In genomic region chrX:8815460-8816065, GRCh38 we compare ENCODE assay signal across 8 cellular contexts. TPM values are rescaled to one million over a fixed set of nuclear protein-coding genes. Genes with fewer than 3 reads are reported as not detected.
DNase-seq lines count a peak whose midpoint lies in the region; ATAC-seq and TF ChIP-seq lines count a peak whose summit lies in the region.

No MANE protein-coding gene starts in this region.

- no peak overlapping the region for H3K27ac ChIP-seq in CD4-positive, alpha-beta T cell (ENCODE audit: low read depth, low read length)
- no peak overlapping the region for H3K27ac ChIP-seq in SK-N-SH (ENCODE audit: low read depth in 2 of 2, low read length in 1 of 2)

- H3K4me3 Mint-ChIP-seq in CD4-positive, alpha-beta T cell = no peak overlapping the region

- intact Hi-C loops in CD4-positive, alpha-beta T cell (cut with DNase I, micrococcal nuclease) = loop anchor here (1.0 to 10.0 kb wide), 5 partner anchors 71 to 1309 kb away; no protein-coding TSS in a partner anchor

- H3K27ac Mint-ChIP-seq in CD4-positive, alpha-beta T cell = no peak overlapping the region

- H3K36me3 ChIP-seq in SK-N-SH (replicated peaks in 1 of 2; ENCODE audit: control insufficient read depth in 1 of 2, insufficient read depth in 2 of 2, low read length in 1 of 2) = no peaks in the 10 kb centered on the region

- H3K4me1 ChIP-seq in SK-N-SH (ENCODE audit: control insufficient read depth in 1 of 2, insufficient read depth in 2 of 2, low read depth in 1 of 2, low read length in 1 of 2) = no peaks in the 10 kb centered on the region

- in situ Hi-C loops in GM13977 (cut with MboI; ENCODE audit: low pct_unique_long_range_greater_than_20kb, low sequenced_read_pairs, unreplicated experiment) = no loop called here

- TF ChIP-seq EP300 in SK-N-SH (IDR thresholded peaks at IDR 0.05; ENCODE audit: borderline replicate concordance in 1 of 2, low read depth in 1 of 2, low read length in 1 of 2) = no peak

- H3F3A ChIP-seq in SK-N-SH (replicated peaks; ENCODE audit: insufficient read depth) = no peaks in the 10 kb centered on the region

- no peak overlapping the region for H3K4me2 ChIP-seq in SK-N-SH

- POLR2A ChIA-PET in CD4-positive, alpha-beta T cell (lab: Charles Lee) = no interaction called here
- POLR2A ChIA-PET in SK-N-SH (lab: Yijun Ruan, JAX) = no interaction called here

- no peaks in the 10 kb centered on the region for H3K4me1 Mint-ChIP-seq in CD4-positive, alpha-beta T cell (ENCODE audit: low read depth)

- CTCF ChIA-PET in CD4-positive, alpha-beta T cell (lab: Charles Lee) = no interaction called here
- CTCF ChIA-PET in SK-N-SH (lab: Yijun Ruan, JAX) = interaction anchor here (0.7 to 1.6 kb wide), 14 partner anchors 10 to 1304 kb away, joined by 3 to 7 read pairs (median 3); no protein-coding TSS in a partner anchor

- peak in 1 of 10 experiments; percentile 5 for DNase-seq in CD4-positive, alpha-beta T cell
- DNase-seq in GM13977 (ENCODE audit: low spot score) = peak; percentile 51
- DNase-seq in LHCN-M2 (ENCODE audit: low read depth) = peak; percentile 23
- DNase-seq in SK-N-SH = peak; percentile 58
- peak; percentile 39 for DNase-seq in fibroblast of the aortic adventitia (ENCODE audit: low read depth)
- peak; percentile 4 for DNase-seq in pulmonary artery endothelial cell (ENCODE audit: low read depth, low spot score)

- H2AFZ ChIP-seq in SK-N-SH (ENCODE audit: low read depth) = no peak overlapping the region

- no peaks in the 10 kb centered on the region for H4K20me1 ChIP-seq in SK-N-SH (ENCODE audit: insufficient read depth)

- no peaks in the 10 kb centered on the region for H3K27me3 ChIP-seq in CD4-positive, alpha-beta T cell (ENCODE audit: control insufficient read depth, insufficient read depth, low read length)
- no peaks in the 10 kb centered on the region; the same call in 1 of the 2 replicates for H3K27me3 ChIP-seq in SK-N-SH (ENCODE audit: insufficient read depth)

- H3K9me2 ChIP-seq in SK-N-SH = no peaks in the 10 kb centered on the region

- peaks cover 5% of the 10 kb centered on the region for H3K27me3 Mint-ChIP-seq in CD4-positive, alpha-beta T cell

- H3K4me3 ChIP-seq in SK-N-SH (ENCODE audit: low read depth in 2 of 2, low read length in 1 of 2) (no peak overlapping the region), fibroblast of the aortic adventitia (ENCODE audit: low read depth, low read length) (no peak overlapping the region)

- no peak overlapping the region for H3K9ac ChIP-seq in SK-N-SH

- no peaks in the 10 kb centered on the region for H3K79me2 ChIP-seq in SK-N-SH (ENCODE audit: insufficient read depth)

- TF ChIP-seq RAD21 in SK-N-SH (IDR thresholded peaks at IDR 0.05; ENCODE audit: low read length) = peak; percentile 59

- no peaks in the 10 kb centered on the region for H3K9me3 Mint-ChIP-seq in CD4-positive, alpha-beta T cell

- TF ChIP-seq CTCF in CD4-positive, alpha-beta T cell (IDR thresholded peaks at IDR 0.05) = peak; percentile 69
- TF ChIP-seq CTCF in GM13977 (IDR thresholded peaks at IDR 0.05; ENCODE audit: extremely low read depth, insufficient read depth, missing control alignments) (peak; percentile 76), SK-N-SH (IDR thresholded peaks at IDR 0.05) (peak; percentile 87), fibroblast of the aortic adventitia (IDR thresholded peaks at IDR 0.05; ENCODE audit: insufficient read depth, low read length) (peak; percentile 85)

- ATAC-seq in CD4-positive, alpha-beta T cell (ENCODE audit: poor library complexity) = no peak
- ATAC-seq in HG02981 (IDR thresholded peaks at IDR 0.05; ENCODE audit: unreplicated experiment) (no peak), HG03442 (IDR thresholded peaks at IDR 0.05; ENCODE audit: unreplicated experiment) (no peak)

- H3K36me3 Mint-ChIP-seq in CD4-positive, alpha-beta T cell (ENCODE audit: low read depth) = no peaks in the 10 kb centered on the region

- no peaks in the 10 kb centered on the region for H3K9me3 ChIP-seq in CD4-positive, alpha-beta T cell (ENCODE audit: control insufficient read depth, low read length)
- no peaks in the 10 kb centered on the region for H3K9me3 ChIP-seq in SK-N-SH

TF ChIP-seq in SK-N-SH, 30 proteins besides CTCF, POLR2A, EP300 and RAD21:
- TF ChIP-seq TCF12 (IDR thresholded peaks at IDR 0.05) = no peak
- no peak for TF ChIP-seq RXRA (IDR thresholded peaks at IDR 0.05; ENCODE audit: borderline replicate concordance, low read depth)
- TF ChIP-seq MXI1 (IDR thresholded peaks at IDR 0.05; ENCODE audit: low read depth, low read length) = no peak
- TF ChIP-seq NFIC (IDR thresholded peaks at IDR 0.05; ENCODE audit: borderline replicate concordance) = no peak
- TF ChIP-seq YY1 (IDR thresholded peaks at IDR 0.05; ENCODE audit: low read depth) = no peak
- TF ChIP-seq USF1 (IDR thresholded peaks at IDR 0.05; ENCODE audit: borderline replicate concordance, low read depth) = no peak
- no peak for TF ChIP-seq TEAD4 (IDR thresholded peaks at IDR 0.05; ENCODE audit: borderline replicate concordance, insufficient read depth)
- no peak for TF ChIP-seq GABPA (IDR thresholded peaks at IDR 0.05; ENCODE audit: low read depth)
- TF ChIP-seq SMC3 (IDR thresholded peaks at IDR 0.05; ENCODE audit: low read depth, low read length) = peak; percentile 48; the same call in 1 of the 2 replicates

RNA-seq across cellular contexts. Expression of gene FAM9A, which starts 14.4 kb away (rescaled TPM):
- not detected for total RNA-seq in CD4-positive, alpha-beta T cell
- total RNA-seq in LHCN-M2 (2014; rRNA removed) = not detected in 2 replicates
- polyA plus RNA-seq in LHCN-M2 (2012) = not detected
- polyA plus RNA-seq in SK-N-SH (2012; rRNA removed) = not detected in 2 replicates
- polyA plus RNA-seq in SK-N-SH (2012; cell fraction: cytosol; rRNA removed) = not detected in 2 replicates
- not detected in 2 replicates for polyA plus RNA-seq in SK-N-SH (2012; cell fraction: nucleus; rRNA removed)
- not detected in 2 replicates for total RNA-seq in fibroblast of the aortic adventitia (ENCODE audit: low replicate concordance)
- not detected in 2 replicates for total RNA-seq in pulmonary artery endothelial cell
